14 cellular contexts compared by ENCODE assay signal in the genomic region with DNA sequence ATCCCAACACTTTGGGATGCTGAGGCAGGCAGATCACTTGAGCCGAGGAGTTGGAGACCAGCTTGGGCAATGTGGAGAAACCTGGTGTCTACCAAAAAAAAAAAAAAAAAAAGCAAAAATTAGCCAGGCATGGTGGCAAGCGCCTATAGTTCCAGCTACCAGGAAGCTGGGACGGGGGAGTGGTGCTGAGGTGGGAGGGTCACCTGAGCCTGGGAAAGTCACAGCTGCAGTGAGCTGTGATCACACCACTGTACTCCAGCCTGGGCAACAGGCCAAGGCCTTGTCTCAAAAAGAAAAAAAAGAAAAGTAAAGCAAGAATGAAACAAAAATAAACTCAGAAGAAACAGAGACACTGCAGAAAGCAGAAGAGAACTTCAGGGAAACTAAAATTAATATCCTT. TPM values are rescaled to one million over a fixed set of nuclear protein-coding genes. Genes with fewer than 3 reads are reported as not detected.
DNase-seq lines count a peak whose midpoint lies in the region; ATAC-seq and TF ChIP-seq lines count a peak whose summit lies in the region.
"Had no signal": no experiment of that assay in that cellular context is flagged by ENCODE, and none has a peak within 500 bp of the region (broad histone marks: within the 10 kb centered on the region; RNA-seq: fewer than 3 reads in every experiment).

No MANE protein-coding gene starts in this region.

- intact Hi-C loops in CD8-positive, alpha-beta T cell (cut with DNase I, micrococcal nuclease), result no loop called here

- no peaks in the 10 kb centered on the region for H3K27me3 ChIP-seq in CD8-positive, alpha-beta T cell (ENCODE audit: insufficient read depth, low read length)
- no peaks in the 10 kb centered on the region for H3K27me3 ChIP-seq in SJCRH30
- H3K27me3 ChIP-seq: esophagus muscularis mucosa, spleen had no signal

- no peak overlapping the region for H3K4me3 Mint-ChIP-seq in CD8-positive, alpha-beta T cell
- H3K4me3 Mint-ChIP-seq: mesothelial cell of epicardium; stimulated activated naive CD8-positive, alpha-beta T cell treated with anti-CD3 and anti-CD28 coated beads, Interleukin-15, Interleukin-2, amounts not matched to agents 100 ng/mL and 50 ng/mL, for 24 hours had no signal

- no peak for DNase-seq in CD8-positive, alpha-beta T cell
- DNase-seq in SJCRH30, result peak; percentile 55 to 65
- peak; percentile 79 for DNase-seq in kidney tubule cell (ENCODE audit: low spot score)
- no peak for DNase-seq in cerebellar cortex (ENCODE audit: low spot score)
- no peak for DNase-seq in UCSD-AML1 (lab: John Stamatoyannopoulos, UW; ENCODE audit: unreplicated experiment)
- DNase-seq: activated naive CD4-positive, alpha-beta T cell treated with Interleukin-2 at 50 U/mL for 16 hours; spleen had no signal

- ATAC-seq in CD8-positive, alpha-beta T cell, result no peak
- peak; percentile 64 for ATAC-seq in GM21390 (IDR thresholded peaks at IDR 0.05; ENCODE audit: unreplicated experiment)
- ATAC-seq in HG03442 (IDR thresholded peaks at IDR 0.05; ENCODE audit: unreplicated experiment), result no peak
- no peak for ATAC-seq in HG03457 (IDR thresholded peaks at IDR 0.05; ENCODE audit: unreplicated experiment)
- ATAC-seq: HCT116 had no signal

- no peaks in the 10 kb centered on the region for H3K9me3 ChIP-seq in CD8-positive, alpha-beta T cell (ENCODE audit: low read length)
- no peaks in the 10 kb centered on the region for H3K9me3 ChIP-seq in SJCRH30 (replicated peaks)
- H3K9me3 ChIP-seq: esophagus muscularis mucosa, spleen had no signal

- H3K36me3 ChIP-seq in CD8-positive, alpha-beta T cell (ENCODE audit: insufficient read depth, low read length), result no peaks in the 10 kb centered on the region
- peaks cover 15% of the 10 kb centered on the region for H3K36me3 ChIP-seq in SJCRH30

- H3K4me1 ChIP-seq in CD8-positive, alpha-beta T cell (ENCODE audit: insufficient read depth, low read length), result no peaks in the 10 kb centered on the region
- H3K4me1 ChIP-seq in SJCRH30, result no peaks in the 10 kb centered on the region; the same call in 1 of the 2 replicates

- H3K27me3 Mint-ChIP-seq in CD8-positive, alpha-beta T cell (ENCODE audit: low read depth), result no peaks in the 10 kb centered on the region
- H3K27me3 Mint-ChIP-seq: stimulated activated naive CD8-positive, alpha-beta T cell treated with anti-CD3 and anti-CD28 coated beads, Interleukin-15, Interleukin-2, amounts not matched to agents 100 ng/mL and 50 ng/mL, for 24 hours had no signal

- H3K27ac ChIP-seq in CD8-positive, alpha-beta T cell (ENCODE audit: low read depth, low read length), result no peak overlapping the region
- no peak overlapping the region for H3K27ac ChIP-seq in SJCRH30
- H3K27ac ChIP-seq: esophagus muscularis mucosa, spleen had no signal

- CTCF ChIA-PET in CD8-positive, alpha-beta T cell (lab: Charles Lee), result interaction anchor here (0.6 to 1.6 kb wide), 4 partner anchors 9 to 421 kb away, joined by 3 to 9 read pairs (median 4); no protein-coding TSS in a partner anchor

- peaks cover 65% of the 10 kb centered on the region for H3K36me3 Mint-ChIP-seq in CD8-positive, alpha-beta T cell

- H3K4me3 ChIP-seq in CD8-positive, alpha-beta T cell (ENCODE audit: low read depth, low read length), result no peak overlapping the region
- no peak overlapping the region for H3K4me3 ChIP-seq in SJCRH30
- H3K4me3 ChIP-seq: esophagus muscularis mucosa, spleen had no signal

- H3K27ac Mint-ChIP-seq in CD8-positive, alpha-beta T cell, result peak overlapping the region; percentile 18
- H3K27ac Mint-ChIP-seq: mesothelial cell of epicardium; stimulated activated naive CD8-positive, alpha-beta T cell treated with anti-CD3 and anti-CD28 coated beads, Interleukin-15, Interleukin-2, amounts not matched to agents 100 ng/mL and 50 ng/mL, for 24 hours had no signal

- POLR2A ChIA-PET in CD8-positive, alpha-beta T cell (lab: Charles Lee), result interaction anchor here (0.7 kb wide), 1 partner anchor 171 kb away, joined by 3 read pairs; a partner anchor contains a TSS

- no peak for TF ChIP-seq CTCF in CD8-positive, alpha-beta T cell (IDR thresholded peaks at IDR 0.05)

- peaks cover 8% of the 10 kb centered on the region for H3K4me1 Mint-ChIP-seq in CD8-positive, alpha-beta T cell (ENCODE audit: low read depth)
- H3K4me1 Mint-ChIP-seq: mesothelial cell of epicardium had no signal

- no peaks in the 10 kb centered on the region for H3K9me3 Mint-ChIP-seq in CD8-positive, alpha-beta T cell
- H3K9me3 Mint-ChIP-seq: mesothelial cell of epicardium; stimulated activated naive CD8-positive, alpha-beta T cell treated with anti-CD3 and anti-CD28 coated beads, Interleukin-15, Interleukin-2, amounts not matched to agents 100 ng/mL and 50 ng/mL, for 24 hours had no signal

RNA-seq across cellular contexts. Expression of a gene that starts 31.6 kb away (rescaled TPM):
- total RNA-seq in CD8-positive, alpha-beta T cell, result 10 to 100 TPM; 26.2 to 26.9 TPM
- 22.5 and 22.6 TPM in 2 replicates for total RNA-seq in SJCRH30 (2014; rRNA removed; shearing (Covaris generic))

RNA-seq across cellular contexts. Expression of a gene that starts 37.4 kb away (rescaled TPM):
- total RNA-seq in CD8-positive, alpha-beta T cell, result 1 to 10 TPM; 2.2 to 2.3 TPM
- total RNA-seq in SJCRH30 (2014; rRNA removed; shearing (Covaris generic)), result 13.8 and 14.7 TPM in 2 replicates

Comparison
In these comparisons a context has a peak if more than half of its experiments do, and no peak if none do; other contexts are left out.
1. DNase-seq: peak in SJCRH30 (2 of 2) and kidney tubule cell (single experiment); none in CD8-positive, alpha-beta T cell (0 of 7), cerebellar cortex (single experiment) and UCSD-AML1 (single experiment).